In the genomic region with DNA sequence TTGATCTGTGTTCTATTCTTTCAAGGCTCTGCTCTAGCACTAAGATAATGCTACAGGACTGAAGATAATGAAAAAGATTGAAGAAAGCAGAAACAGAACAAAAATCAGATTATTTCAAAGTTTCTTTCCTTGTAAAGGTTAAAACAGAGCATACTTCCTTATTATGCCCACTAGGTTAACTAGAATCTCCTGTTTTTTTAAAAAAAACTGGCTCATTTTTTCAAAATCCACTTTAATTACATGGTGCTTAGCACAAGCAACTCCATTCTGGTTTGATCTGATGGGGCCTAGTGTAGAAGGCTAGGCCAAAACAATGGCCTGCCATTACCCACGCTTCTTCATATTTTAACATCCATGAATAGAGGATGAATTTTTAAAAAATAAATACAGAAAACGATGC, we compare ENCODE assay signal across 10 cellular contexts. TPM values are rescaled to one million over a fixed set of nuclear protein-coding genes. Genes with fewer than 3 reads are reported as not detected.
DNase-seq lines count a peak whose midpoint lies in the region; ATAC-seq and TF ChIP-seq lines count a peak whose summit lies in the region.
"Had no signal": no experiment of that assay in that cellular context is flagged by ENCODE, and none has a peak within 500 bp of the region (broad histone marks: within the 10 kb centered on the region; RNA-seq: fewer than 3 reads in every experiment).

No MANE protein-coding gene starts in this region.

- no peak for ATAC-seq in activated T-cell treated with anti-CD3 and anti-CD28 coated beads, Interleukin-2, amount 50 U/mL, for 72 hours (replicated peaks in 1 of 2)
- no peak for ATAC-seq in stimulated activated naive B cell treated with anti-CD40 and anti-IgM and Interleukin-4, amounts not matched to agents 10 μg/mL and 1 μg/mL and 100 μg/mL, for 72 hours (replicated peaks)

- peaks cover 3 to 6% of the 10 kb centered on the region in 2 donors for H3K9me3 Mint-ChIP-seq in activated T-cell treated with anti-CD3 and anti-CD28 coated beads, Interleukin-2, amount 50 U/mL, for 72 hours
- no peaks in the 10 kb centered on the region for H3K9me3 Mint-ChIP-seq in glutamatergic neuron (ENCODE audit: unreplicated experiment)
- peaks cover 11 to 17% of the 10 kb centered on the region in 2 donors for H3K9me3 Mint-ChIP-seq in stimulated activated naive B cell treated with anti-CD40 and anti-IgM and Interleukin-4, amounts not matched to agents 10 μg/mL and 1 μg/mL and 100 μg/mL, for 72 hours

- H3K4me1 Mint-ChIP-seq in activated T-cell treated with anti-CD3 and anti-CD28 coated beads, Interleukin-2, amount 50 U/mL, for 72 hours (ENCODE audit: low read depth), result peaks cover 57% of the 10 kb centered on the region
- peaks cover 5% of the 10 kb centered on the region for H3K4me1 Mint-ChIP-seq in glutamatergic neuron (ENCODE audit: low read depth, unreplicated experiment)
- peaks cover 26 to 46% of the 10 kb centered on the region in 2 donors for H3K4me1 Mint-ChIP-seq in stimulated activated naive B cell treated with anti-CD40 and anti-IgM and Interleukin-4, amounts not matched to agents 10 μg/mL and 1 μg/mL and 100 μg/mL, for 72 hours

- peaks cover 11% of the 10 kb centered on the region for H3F3A ChIP-seq in SU-DHL-6 (ENCODE audit: insufficient read depth)

- H3K9ac ChIP-seq in SU-DHL-6 (ENCODE audit: low read length), result peak overlapping the region; percentile 82; the same call in 1 of the 2 replicates

- no peak for TF ChIP-seq CTCF in SU-DHL-6 (IDR thresholded peaks at IDR 0.05; ENCODE audit: insufficient read depth, low read length, poor library complexity, severe bottlenecking)
- no peak for TF ChIP-seq CTCF in glutamatergic neuron (IDR thresholded peaks at IDR 0.05; ENCODE audit: partially characterized antibody, unreplicated experiment)
- TF ChIP-seq CTCF in GM20000 (IDR thresholded peaks at IDR 0.05; ENCODE audit: extremely low read depth, missing control alignments), result no peak

- H3K79me2 ChIP-seq in SU-DHL-6 (ENCODE audit: insufficient read depth, low read length), result peaks cover 67% of the 10 kb centered on the region

- H3K4me2 ChIP-seq in SU-DHL-6 (ENCODE audit: low read depth, low read length, poor library complexity, severe bottlenecking), result peak overlapping the region; percentile 93

- no peaks in the 10 kb centered on the region for H3K27me3 ChIP-seq in SU-DHL-6 (ENCODE audit: low read length)
- H3K27me3 ChIP-seq: tibial artery had no signal

- H2AFZ ChIP-seq in SU-DHL-6 (ENCODE audit: low read depth, low read length, severe bottlenecking), result no peak overlapping the region

- peak overlapping the region; percentile 68 for H3K27ac ChIP-seq in SU-DHL-6 (ENCODE audit: low read depth, low read length)

- peak overlapping the region; percentile 86 to 95 for H3K4me3 Mint-ChIP-seq in activated T-cell treated with anti-CD3 and anti-CD28 coated beads, Interleukin-2, amount 50 U/mL, for 72 hours
- H3K4me3 Mint-ChIP-seq in glutamatergic neuron (ENCODE audit: unreplicated experiment), result peak overlapping the region; percentile 99
- peak overlapping the region; percentile 63 to 64 for H3K4me3 Mint-ChIP-seq in stimulated activated naive B cell treated with anti-CD40 and anti-IgM and Interleukin-4, amounts not matched to agents 10 μg/mL and 1 μg/mL and 100 μg/mL, for 72 hours

- peaks cover 11 to 45% of the 10 kb centered on the region in 2 donors for H3K36me3 Mint-ChIP-seq in activated T-cell treated with anti-CD3 and anti-CD28 coated beads, Interleukin-2, amount 50 U/mL, for 72 hours (ENCODE audit: insufficient read depth in 2 of 2)
- peaks cover 5% of the 10 kb centered on the region for H3K36me3 Mint-ChIP-seq in glutamatergic neuron (ENCODE audit: unreplicated experiment)
- H3K36me3 Mint-ChIP-seq in stimulated activated naive B cell treated with anti-CD40 and anti-IgM and Interleukin-4, amounts not matched to agents 10 μg/mL and 1 μg/mL and 100 μg/mL, for 72 hours, result peaks cover 28 to 47% of the 10 kb centered on the region in 2 donors

- peak overlapping the region; percentile 83 for H3K27ac Mint-ChIP-seq in activated T-cell treated with anti-CD3 and anti-CD28 coated beads, Interleukin-2, amount 50 U/mL, for 72 hours
- no peak overlapping the region for H3K27ac Mint-ChIP-seq in glutamatergic neuron (ENCODE audit: unreplicated experiment)
- H3K27ac Mint-ChIP-seq in stimulated activated naive B cell treated with anti-CD40 and anti-IgM and Interleukin-4, amounts not matched to agents 10 μg/mL and 1 μg/mL and 100 μg/mL, for 72 hours, result peak overlapping the region; percentile 5

- no peaks in the 10 kb centered on the region for H3K9me2 ChIP-seq in SU-DHL-6 (replicated peaks; ENCODE audit: insufficient read depth, low read length)

- no peaks in the 10 kb centered on the region for H4K20me1 ChIP-seq in SU-DHL-6 (ENCODE audit: low read depth, low read length)

- no peaks in the 10 kb centered on the region for H3K36me3 ChIP-seq in SU-DHL-6 (ENCODE audit: low read length)
- H3K36me3 ChIP-seq: tibial artery had no signal

- DNase-seq in activated T-cell treated with anti-CD3 and anti-CD28 coated beads, Interleukin-2, amount 50 U/mL, for 72 hours, result no peak
- DNase-seq in activated T-cell treated with anti-CD3 and anti-CD28 coated beads, Interleukin-2, amount 50 U/mL, for 1 hour, result no peak
- DNase-seq in glutamatergic neuron (no peak), amygdala (lab: John Stamatoyannopoulos, UW) (no peak), GM20000 (ENCODE audit: low spot score) (no peak), globus pallidus (ENCODE audit: low spot score) (no peak)
- DNase-seq in stimulated activated naive B cell treated with anti-CD40 and anti-IgM and Interleukin-4, amounts not matched to agents 10 μg/mL and 1 μg/mL and 100 μg/mL, for 72 hours, result no peak
- DNase-seq: small intestine, tibial artery had no signal

- H3K9me3 ChIP-seq in SU-DHL-6 (ENCODE audit: insufficient read depth, low read length), result no peaks in the 10 kb centered on the region
- H3K9me3 ChIP-seq: tibial artery had no signal

- peak overlapping the region; percentile 85 for H3K4me3 ChIP-seq in SU-DHL-6 (ENCODE audit: insufficient read depth, low read length, poor library complexity, severe bottlenecking)

- no peaks in the 10 kb centered on the region for H3K27me3 Mint-ChIP-seq in activated T-cell treated with anti-CD3 and anti-CD28 coated beads, Interleukin-2, amount 50 U/mL, for 72 hours (ENCODE audit: low read depth)
- peaks cover 2% of the 10 kb centered on the region for H3K27me3 Mint-ChIP-seq in glutamatergic neuron (ENCODE audit: unreplicated experiment)
- no peaks in the 10 kb centered on the region for H3K27me3 Mint-ChIP-seq in stimulated activated naive B cell treated with anti-CD40 and anti-IgM and Interleukin-4, amounts not matched to agents 10 μg/mL and 1 μg/mL and 100 μg/mL, for 72 hours

RNA-seq across cellular contexts. Expression of a gene that starts 1.2 kb away (rescaled TPM):
- total RNA-seq in activated T-cell treated with anti-CD3 and anti-CD28 coated beads, Interleukin-2, amount 50 U/mL, for 72 hours, result 10 to 100 TPM; 88.4 to 98.6 TPM
- 85.7 TPM for total RNA-seq in glutamatergic neuron (ENCODE audit: unreplicated experiment)

RNA-seq across cellular contexts. Expression of a gene that starts 52.0 kb away (rescaled TPM):
- total RNA-seq in activated T-cell treated with anti-CD3 and anti-CD28 coated beads, Interleukin-2, amount 50 U/mL, for 72 hours, result not detected
- not detected for total RNA-seq in glutamatergic neuron (ENCODE audit: unreplicated experiment)
